1 cellular context compared by ENCODE assay signal in genomic region chr20:63273180-63273579, GRCh38.
TF ChIP-seq lines count a peak whose summit lies in the region.

No MANE protein-coding gene starts in this region.

TF ChIP-seq in HepG2, 621 proteins besides CTCF, POLR2A, EP300 and RAD21 (continues in another document):
- TF ChIP-seq KAT7 (CRISPR knock-in tag; IDR thresholded peaks at IDR 0.05; ENCODE audit: borderline replicate concordance) (no peak), DPF2 (CRISPR knock-in tag; IDR thresholded peaks at IDR 0.05; ENCODE audit: borderline replicate concordance, low read depth) (no peak), SALL2 (CRISPR knock-in tag; IDR thresholded peaks at IDR 0.05) (no peak), NR2F6 (IDR thresholded peaks at IDR 0.05) (no peak), NR2F6 (CRISPR knock-in tag; IDR thresholded peaks at IDR 0.05) (no peak), ZNF616 (CRISPR knock-in tag; IDR thresholded peaks at IDR 0.05; ENCODE audit: low read depth) (peak; percentile 16; the same call in 1 of the 2 replicates), IRX3 (CRISPR knock-in tag; IDR thresholded peaks at IDR 0.05; ENCODE audit: borderline replicate concordance, low read depth) (no peak), KLF15 (CRISPR knock-in tag; IDR thresholded peaks at IDR 0.05; ENCODE audit: borderline replicate concordance) (no peak), ZBTB37 (CRISPR knock-in tag; IDR thresholded peaks at IDR 0.05) (no peak), NAIF1 (CRISPR knock-in tag; IDR thresholded peaks at IDR 0.05; ENCODE audit: borderline replicate concordance) (no peak), ZNF576 (CRISPR knock-in tag; IDR thresholded peaks at IDR 0.05) (no peak), U2AF1 (optimal IDR thresholded peaks at IDR 0.05; ENCODE audit: low read depth, low read length) (no peak), ASH2L (IDR thresholded peaks at IDR 0.05; ENCODE audit: insufficient read length, low read depth, low read length) (peak; percentile 40), ZNF605 (CRISPR knock-in tag; IDR thresholded peaks at IDR 0.05) (no peak), ZNF562 (CRISPR knock-in tag; IDR thresholded peaks at IDR 0.05; ENCODE audit: borderline replicate concordance) (no peak), ZFP37 (CRISPR knock-in tag; IDR thresholded peaks at IDR 0.05; ENCODE audit: borderline replicate concordance) (no peak), NFYB (CRISPR knock-in tag; IDR thresholded peaks at IDR 0.05) (no peak), ARID3A (IDR thresholded peaks at IDR 0.05; ENCODE audit: low read depth, low read length) (no peak), ZBTB7A (CRISPR knock-in tag; IDR thresholded peaks at IDR 0.05) (no peak), GTF2F1 (IDR thresholded peaks at IDR 0.05; ENCODE audit: low read length) (no peak), KLF12 (CRISPR knock-in tag; IDR thresholded peaks at IDR 0.05; ENCODE audit: borderline replicate concordance) (no peak), SPEN (CRISPR knock-in tag; IDR thresholded peaks at IDR 0.05; ENCODE audit: low read depth) (no peak), ZNF670 (CRISPR knock-in tag; IDR thresholded peaks at IDR 0.05; ENCODE audit: borderline replicate concordance) (no peak), MLLT10 (CRISPR knock-in tag; IDR thresholded peaks at IDR 0.05) (no peak), ZNF234 (CRISPR knock-in tag; conservative IDR thresholded peaks at IDR 0.05) (no peak), FOSL2 (CRISPR knock-in tag; IDR thresholded peaks at IDR 0.05) (no peak), YY1 (IDR thresholded peaks at IDR 0.05; ENCODE audit: insufficient read depth, insufficient replicate concordance, low read depth, low read length) (no peak), ZNF574 (CRISPR knock-in tag; IDR thresholded peaks at IDR 0.05) (no peak), ZNF354B (CRISPR knock-in tag; IDR thresholded peaks at IDR 0.05) (no peak), ZKSCAN8 (CRISPR knock-in tag; IDR thresholded peaks at IDR 0.05; ENCODE audit: borderline replicate concordance) (no peak), ZNF160 (CRISPR knock-in tag; IDR thresholded peaks at IDR 0.05) (no peak)
- TF ChIP-seq, protein P1, sequence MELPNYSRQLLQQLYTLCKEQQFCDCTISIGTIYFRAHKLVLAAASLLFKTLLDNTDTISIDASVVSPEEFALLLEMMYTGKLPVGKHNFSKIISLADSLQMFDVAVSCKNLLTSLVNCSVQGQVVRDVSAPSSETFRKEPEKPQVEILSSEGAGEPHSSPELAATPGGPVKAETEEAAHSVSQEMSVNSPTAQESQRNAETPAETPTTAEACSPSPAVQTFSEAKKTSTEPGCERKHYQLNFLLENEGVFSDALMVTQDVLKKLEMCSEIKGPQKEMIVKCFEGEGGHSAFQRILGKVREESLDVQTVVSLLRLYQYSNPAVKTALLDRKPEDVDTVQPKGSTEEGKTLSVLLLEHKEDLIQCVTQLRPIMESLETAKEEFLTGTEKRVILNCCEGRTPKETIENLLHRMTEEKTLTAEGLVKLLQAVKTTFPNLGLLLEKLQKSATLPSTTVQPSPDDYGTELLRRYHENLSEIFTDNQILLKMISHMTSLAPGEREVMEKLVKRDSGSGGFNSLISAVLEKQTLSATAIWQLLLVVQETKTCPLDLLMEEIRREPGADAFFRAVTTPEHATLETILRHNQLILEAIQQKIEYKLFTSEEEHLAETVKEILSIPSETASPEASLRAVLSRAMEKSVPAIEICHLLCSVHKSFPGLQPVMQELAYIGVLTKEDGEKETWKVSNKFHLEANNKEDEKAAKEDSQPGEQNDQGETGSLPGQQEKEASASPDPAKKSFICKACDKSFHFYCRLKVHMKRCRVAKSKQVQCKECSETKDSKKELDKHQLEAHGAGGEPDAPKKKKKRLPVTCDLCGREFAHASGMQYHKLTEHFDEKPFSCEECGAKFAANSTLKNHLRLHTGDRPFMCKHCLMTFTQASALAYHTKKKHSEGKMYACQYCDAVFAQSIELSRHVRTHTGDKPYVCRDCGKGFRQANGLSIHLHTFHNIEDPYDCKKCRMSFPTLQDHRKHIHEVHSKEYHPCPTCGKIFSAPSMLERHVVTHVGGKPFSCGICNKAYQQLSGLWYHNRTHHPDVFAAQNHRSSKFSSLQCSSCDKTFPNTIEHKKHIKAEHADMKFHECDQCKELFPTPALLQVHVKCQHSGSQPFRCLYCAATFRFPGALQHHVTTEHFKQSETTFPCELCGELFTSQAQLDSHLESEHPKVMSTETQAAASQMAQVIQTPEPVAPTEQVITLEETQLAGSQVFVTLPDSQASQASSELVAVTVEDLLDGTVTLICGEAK (IDR thresholded peaks at IDR 0.05): no peak
- TF ChIP-seq, protein P1 (CRISPR knock-in tag; IDR thresholded peaks at IDR 0.05): no peak
- TF ChIP-seq, protein P2, sequence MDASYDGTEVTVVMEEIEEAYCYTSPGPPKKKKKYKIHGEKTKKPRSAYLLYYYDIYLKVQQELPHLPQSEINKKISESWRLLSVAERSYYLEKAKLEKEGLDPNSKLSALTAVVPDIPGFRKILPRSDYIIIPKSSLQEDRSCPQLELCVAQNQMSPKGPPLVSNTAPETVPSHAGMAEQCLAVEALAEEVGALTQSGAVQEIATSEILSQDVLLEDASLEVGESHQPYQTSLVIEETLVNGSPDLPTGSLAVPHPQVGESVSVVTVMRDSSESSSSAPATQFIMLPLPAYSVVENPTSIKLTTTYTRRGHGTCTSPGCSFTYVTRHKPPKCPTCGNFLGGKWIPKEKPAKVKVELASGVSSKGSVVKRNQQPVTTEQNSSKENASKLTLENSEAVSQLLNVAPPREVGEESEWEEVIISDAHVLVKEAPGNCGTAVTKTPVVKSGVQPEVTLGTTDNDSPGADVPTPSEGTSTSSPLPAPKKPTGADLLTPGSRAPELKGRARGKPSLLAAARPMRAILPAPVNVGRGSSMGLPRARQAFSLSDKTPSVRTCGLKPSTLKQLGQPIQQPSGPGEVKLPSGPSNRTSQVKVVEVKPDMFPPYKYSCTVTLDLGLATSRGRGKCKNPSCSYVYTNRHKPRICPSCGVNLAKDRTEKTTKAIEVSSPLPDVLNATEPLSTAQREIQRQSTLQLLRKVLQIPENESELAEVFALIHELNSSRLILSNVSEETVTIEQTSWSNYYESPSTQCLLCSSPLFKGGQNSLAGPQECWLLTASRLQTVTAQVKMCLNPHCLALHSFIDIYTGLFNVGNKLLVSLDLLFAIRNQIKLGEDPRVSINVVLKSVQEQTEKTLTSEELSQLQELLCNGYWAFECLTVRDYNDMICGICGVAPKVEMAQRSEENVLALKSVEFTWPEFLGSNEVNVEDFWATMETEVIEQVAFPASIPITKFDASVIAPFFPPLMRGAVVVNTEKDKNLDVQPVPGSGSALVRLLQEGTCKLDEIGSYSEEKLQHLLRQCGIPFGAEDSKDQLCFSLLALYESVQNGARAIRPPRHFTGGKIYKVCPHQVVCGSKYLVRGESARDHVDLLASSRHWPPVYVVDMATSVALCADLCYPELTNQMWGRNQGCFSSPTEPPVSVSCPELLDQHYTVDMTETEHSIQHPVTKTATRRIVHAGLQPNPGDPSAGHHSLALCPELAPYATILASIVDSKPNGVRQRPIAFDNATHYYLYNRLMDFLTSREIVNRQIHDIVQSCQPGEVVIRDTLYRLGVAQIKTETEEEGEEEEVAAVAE (CRISPR knock-in tag; IDR thresholded peaks at IDR 0.05; ENCODE audit: borderline replicate concordance): no peak
- TF ChIP-seq, protein P3, sequence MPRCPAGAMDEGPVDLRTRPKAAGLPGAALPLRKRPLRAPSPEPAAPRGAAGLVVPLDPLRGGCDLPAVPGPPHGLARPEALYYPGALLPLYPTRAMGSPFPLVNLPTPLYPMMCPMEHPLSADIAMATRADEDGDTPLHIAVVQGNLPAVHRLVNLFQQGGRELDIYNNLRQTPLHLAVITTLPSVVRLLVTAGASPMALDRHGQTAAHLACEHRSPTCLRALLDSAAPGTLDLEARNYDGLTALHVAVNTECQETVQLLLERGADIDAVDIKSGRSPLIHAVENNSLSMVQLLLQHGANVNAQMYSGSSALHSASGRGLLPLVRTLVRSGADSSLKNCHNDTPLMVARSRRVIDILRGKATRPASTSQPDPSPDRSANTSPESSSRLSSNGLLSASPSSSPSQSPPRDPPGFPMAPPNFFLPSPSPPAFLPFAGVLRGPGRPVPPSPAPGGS (CRISPR knock-in tag; IDR thresholded peaks at IDR 0.05): no peak
- TF ChIP-seq, protein P4, sequence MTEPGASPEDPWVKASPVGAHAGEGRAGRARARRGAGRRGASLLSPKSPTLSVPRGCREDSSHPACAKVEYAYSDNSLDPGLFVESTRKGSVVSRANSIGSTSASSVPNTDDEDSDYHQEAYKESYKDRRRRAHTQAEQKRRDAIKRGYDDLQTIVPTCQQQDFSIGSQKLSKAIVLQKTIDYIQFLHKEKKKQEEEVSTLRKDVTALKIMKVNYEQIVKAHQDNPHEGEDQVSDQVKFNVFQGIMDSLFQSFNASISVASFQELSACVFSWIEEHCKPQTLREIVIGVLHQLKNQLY (CRISPR knock-in tag; IDR thresholded peaks at IDR 0.05): no peak
- TF ChIP-seq, protein P5, sequence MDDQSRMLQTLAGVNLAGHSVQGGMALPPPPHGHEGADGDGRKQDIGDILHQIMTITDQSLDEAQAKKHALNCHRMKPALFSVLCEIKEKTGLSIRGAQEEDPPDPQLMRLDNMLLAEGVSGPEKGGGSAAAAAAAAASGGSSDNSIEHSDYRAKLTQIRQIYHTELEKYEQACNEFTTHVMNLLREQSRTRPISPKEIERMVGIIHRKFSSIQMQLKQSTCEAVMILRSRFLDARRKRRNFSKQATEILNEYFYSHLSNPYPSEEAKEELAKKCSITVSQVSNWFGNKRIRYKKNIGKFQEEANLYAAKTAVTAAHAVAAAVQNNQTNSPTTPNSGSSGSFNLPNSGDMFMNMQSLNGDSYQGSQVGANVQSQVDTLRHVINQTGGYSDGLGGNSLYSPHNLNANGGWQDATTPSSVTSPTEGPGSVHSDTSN (CRISPR knock-in tag; IDR thresholded peaks at IDR 0.05; ENCODE audit: borderline replicate concordance): no peak
